25 cellular contexts compared by ENCODE assay signal in genomic region chr1:80801691-80802090, GRCh38.
"Had no signal": no experiment of that assay in that cellular context is flagged by ENCODE, and none has a peak within 500 bp of the region (broad histone marks: within the 10 kb centered on the region; RNA-seq: fewer than 3 reads in every experiment).

No MANE protein-coding gene starts in this region.

- H3K9me3 ChIP-seq: colonic mucosa, esophagus muscularis mucosa, esophagus squamous epithelium, gastrocnemius medialis, gastroesophageal sphincter, heart left ventricle had no signal

- H3K36me3 ChIP-seq: colonic mucosa, esophagus muscularis mucosa, esophagus squamous epithelium, gastrocnemius medialis, gastroesophageal sphincter, heart left ventricle, heart right ventricle had no signal

- H3K4me1 ChIP-seq: colonic mucosa, esophagus muscularis mucosa, esophagus squamous epithelium, foreskin keratinocyte, gastrocnemius medialis, gastroesophageal sphincter, heart left ventricle, heart right ventricle had no signal

- H2AFZ ChIP-seq: hepatocyte had no signal

- H3K27ac ChIP-seq: colonic mucosa, coronary artery, dorsolateral prefrontal cortex, epithelial cell of prostate, esophagus muscularis mucosa, esophagus squamous epithelium, foreskin keratinocyte, gastrocnemius medialis, gastroesophageal sphincter, heart left ventricle, heart right ventricle, hepatocyte had no signal

- DNase-seq: colonic mucosa; cortex of kidney; dermis blood vessel endothelial cell; dorsolateral prefrontal cortex; effector CD4-positive, alpha-beta T cell; effector CD8-positive, alpha-beta T cell; effector memory CD4-positive, alpha-beta T cell; effector memory CD8-positive, alpha-beta T cell; endodermal cell; erythroblast; esophagus squamous epithelium; foreskin fibroblast; foreskin keratinocyte; foreskin melanocyte; gastrocnemius medialis; glutamatergic neuron; head of caudate nucleus; heart left ventricle; heart right ventricle had no signal

- ATAC-seq: effector memory CD8-positive, alpha-beta T cell; esophagus mucosa; foreskin keratinocyte; gastrocnemius medialis; gastroesophageal sphincter; heart left ventricle; heart right ventricle had no signal

- H3K4me3 ChIP-seq: colonic mucosa, coronary artery, dorsolateral prefrontal cortex, esophagus muscularis mucosa, esophagus squamous epithelium, gastrocnemius medialis, gastroesophageal sphincter, heart left ventricle, heart right ventricle, hepatocyte had no signal

- H3K27me3 ChIP-seq: colonic mucosa, dorsolateral prefrontal cortex, esophagus muscularis mucosa, esophagus squamous epithelium, foreskin keratinocyte, gastrocnemius medialis, gastroesophageal sphincter, heart left ventricle, heart right ventricle, hepatocyte had no signal

- H3K4me2 ChIP-seq: hepatocyte had no signal
